In genomic region chr7:17617857-17618651, GRCh38 we compare ENCODE assay signal across 19 cellular contexts.
DNase-seq lines count a peak whose midpoint lies in the region; ATAC-seq and TF ChIP-seq lines count a peak whose summit lies in the region.
"Had no signal": no experiment of that assay in that cellular context is flagged by ENCODE, and none has a peak within 500 bp of the region (broad histone marks: within the 10 kb centered on the region; RNA-seq: fewer than 3 reads in every experiment).

No MANE protein-coding gene starts in this region.

- WGBS in right lobe of liver (ENCODE audit: insufficient coverage, low coverage, low lambda C conversion rate, missing lambda C conversion rate), result 38% methylated on average over 11 of the region's 11 CpGs
- 42 to 62% (median 60%) methylated on average over 11 of the region's 11 CpGs for WGBS in stomach, 5 donors

- H3K9me3 Mint-ChIP-seq in GM23338 (no peaks in the 10 kb centered on the region; the same call in 2 of the 3 replicates), chondrocyte (ENCODE audit: low read depth) (no peaks in the 10 kb centered on the region)

- no peaks in the 10 kb centered on the region for H3K36me3 ChIP-seq in GM23338 (ENCODE audit: insufficient read depth)
- H3K36me3 ChIP-seq in right lobe of liver, result no peaks in the 10 kb centered on the region
- no peaks in the 10 kb centered on the region for H3K36me3 ChIP-seq in stomach
- H3K36me3 ChIP-seq: MG63, Peyer's patch had no signal

- H3K27me3 ChIP-seq in GM23338 (ENCODE audit: insufficient read depth) (no peaks in the 10 kb centered on the region), right lobe of liver (no peaks in the 10 kb centered on the region), stomach (no peaks in the 10 kb centered on the region)
- H3K27me3 ChIP-seq: MG63, Peyer's patch had no signal

- peak overlapping the region; percentile 34; the same call in 1 of the 2 replicates for H2AFZ ChIP-seq in GM23338

- H3K79me2 ChIP-seq in GM23338 (replicated peaks; ENCODE audit: insufficient read depth), result no peaks in the 10 kb centered on the region

- H3K36me3 Mint-ChIP-seq in GM23338 (ENCODE audit: low read depth), result no peaks in the 10 kb centered on the region
- H3K36me3 Mint-ChIP-seq in chondrocyte (ENCODE audit: low read depth), result no peaks in the 10 kb centered on the region

- no peaks in the 10 kb centered on the region; the same call in none of the 2 replicates for H3K9me2 ChIP-seq in GM23338 (ENCODE audit: insufficient read depth)

- H3K4me2 ChIP-seq in GM23338, result no peak overlapping the region
- H3K4me2 ChIP-seq: KMS-11 had no signal

- no peaks in the 10 kb centered on the region for H3K27me3 Mint-ChIP-seq in GM23338 (ENCODE audit: insufficient read depth, low read depth, poor library complexity)
- H3K27me3 Mint-ChIP-seq in chondrocyte (ENCODE audit: low read depth), result no peaks in the 10 kb centered on the region

- intact Hi-C loops in right lobe of liver (cut with DNase I), result no loop called here
- intact Hi-C loops in stomach (cut with DNase I; ENCODE audit: low total_unique reads), result no loop called here

- H3K27ac ChIP-seq in GM23338 (ENCODE audit: low read depth), result no peak overlapping the region
- peak overlapping the region; percentile 60 to 89 (median 86) for H3K27ac ChIP-seq in right lobe of liver
- H3K27ac ChIP-seq in stomach, result peak overlapping the region in 3 of 5 donors; percentile 3 to 56 (median 21)
- H3K27ac ChIP-seq: KMS-11, Peyer's patch had no signal

- no peaks in the 10 kb centered on the region for H3F3A ChIP-seq in GM23338 (replicated peaks; ENCODE audit: low read depth)

- no peak for TF ChIP-seq EP300 in stomach (IDR thresholded peaks at IDR 0.05)

- H3K4me1 Mint-ChIP-seq in GM23338 (peaks cover 6% of the 10 kb centered on the region; the same call in 1 of the 3 replicates), chondrocyte (ENCODE audit: low read depth) (peaks cover 8% of the 10 kb centered on the region)

- no peak for TF ChIP-seq CTCF in GM23338 (conservative IDR thresholded peaks at IDR 0.05; ENCODE audit: low read depth in 2 of 2)
- TF ChIP-seq CTCF in chondrocyte (IDR thresholded peaks at IDR 0.05), result no peak
- TF ChIP-seq CTCF in right lobe of liver (IDR thresholded peaks at IDR 0.05), result no peak
- no peak for TF ChIP-seq CTCF in stomach (IDR thresholded peaks at IDR 0.05)

- H4K20me1 ChIP-seq in GM23338 (replicated peaks; ENCODE audit: insufficient read depth), result no peaks in the 10 kb centered on the region

- no peak for DNase-seq in GM23338 (ENCODE audit: low spot score)
- no peak for DNase-seq in chondrocyte (ENCODE audit: low spot score)
- DNase-seq in right lobe of liver, result no peak
- no peak for DNase-seq in stomach
- DNase-seq in KBM-7, result no peak
- no peak for DNase-seq in DMS114 treated with DMSO at 0.1 percent for 48 hours (lab: John Stamatoyannopoulos, UW; ENCODE audit: unreplicated experiment)
- DNase-seq in mesenteric fat pad (ENCODE audit: low spot score), result no peak
- DNase-seq: AML-193, DMS79, GOT3, MG63, NCI-H1105, NCI-H187 treated with DMSO at 0.1 percent for 48 hours, NCI-H446, NCI-H748 treated with DMSO at 0.1 percent for 48 hours, Peyer's patch, Right ventricle myocardium superior had no signal

- in situ Hi-C loops in KBM-7 (cut with MboI; ENCODE audit: low pct_unique_long_range_greater_than_20kb, low sequenced_read_pairs), result no loop called here

- H3K4me3 ChIP-seq in GM23338 (no peak overlapping the region), right lobe of liver (peak overlapping the region; percentile 9 to 39 (median 30)), stomach (no peak overlapping the region)
- H3K4me3 ChIP-seq: GM12878, MG63 had no signal

- H3K4me3 Mint-ChIP-seq in GM23338, result no peak overlapping the region
- H3K4me3 Mint-ChIP-seq in chondrocyte (ENCODE audit: unreplicated experiment), result no peak overlapping the region

- no peak overlapping the region for H3K27ac Mint-ChIP-seq in GM23338
- peak overlapping the region; percentile 17 for H3K27ac Mint-ChIP-seq in chondrocyte (ENCODE audit: unreplicated experiment)

- no peak for ATAC-seq in GM23338
- peak; percentile 17 to 33 (median 26) for ATAC-seq in right lobe of liver
- ATAC-seq: GM12878 had no signal

- H3K4me1 ChIP-seq in GM23338 (ENCODE audit: insufficient read depth) (no peaks in the 10 kb centered on the region), right lobe of liver (peaks cover 0 to 22% (median 10%) of the 10 kb centered on the region in 4 donors), stomach (peaks cover 5 to 16% (median 7%) of the 10 kb centered on the region in 4 donors)
- H3K4me1 ChIP-seq: Peyer's patch had no signal

- TF ChIP-seq POLR2A in right lobe of liver (IDR thresholded peaks at IDR 0.05) (no peak), stomach (IDR thresholded peaks at IDR 0.05) (no peak)

- H3K9me3 ChIP-seq in right lobe of liver (no peaks in the 10 kb centered on the region), stomach (no peaks in the 10 kb centered on the region)
- H3K9me3 ChIP-seq: MG63, Peyer's patch had no signal

TF ChIP-seq in GM23338, 12 proteins besides CTCF, POLR2A, EP300 and RAD21 (continues in another document):
- TF ChIP-seq POLR2AphosphoS5 (IDR thresholded peaks at IDR 0.05; ENCODE audit: low read depth) (no peak), CREB1 (CRISPR knock-in tag; IDR thresholded peaks at IDR 0.05; ENCODE audit: low read depth) (no peak), ZNF114 (CRISPR knock-in tag; IDR thresholded peaks at IDR 0.05) (no peak), ZNF331 (CRISPR knock-in tag; IDR thresholded peaks at IDR 0.05; ENCODE audit: low read depth) (no peak), STAT1 (IDR thresholded peaks at IDR 0.05; ENCODE audit: unreplicated experiment) (no peak), JUNB (IDR thresholded peaks at IDR 0.05; ENCODE audit: unreplicated experiment) (no peak), ETS1 (IDR thresholded peaks at IDR 0.05) (no peak)
- TF ChIP-seq, protein P1, sequence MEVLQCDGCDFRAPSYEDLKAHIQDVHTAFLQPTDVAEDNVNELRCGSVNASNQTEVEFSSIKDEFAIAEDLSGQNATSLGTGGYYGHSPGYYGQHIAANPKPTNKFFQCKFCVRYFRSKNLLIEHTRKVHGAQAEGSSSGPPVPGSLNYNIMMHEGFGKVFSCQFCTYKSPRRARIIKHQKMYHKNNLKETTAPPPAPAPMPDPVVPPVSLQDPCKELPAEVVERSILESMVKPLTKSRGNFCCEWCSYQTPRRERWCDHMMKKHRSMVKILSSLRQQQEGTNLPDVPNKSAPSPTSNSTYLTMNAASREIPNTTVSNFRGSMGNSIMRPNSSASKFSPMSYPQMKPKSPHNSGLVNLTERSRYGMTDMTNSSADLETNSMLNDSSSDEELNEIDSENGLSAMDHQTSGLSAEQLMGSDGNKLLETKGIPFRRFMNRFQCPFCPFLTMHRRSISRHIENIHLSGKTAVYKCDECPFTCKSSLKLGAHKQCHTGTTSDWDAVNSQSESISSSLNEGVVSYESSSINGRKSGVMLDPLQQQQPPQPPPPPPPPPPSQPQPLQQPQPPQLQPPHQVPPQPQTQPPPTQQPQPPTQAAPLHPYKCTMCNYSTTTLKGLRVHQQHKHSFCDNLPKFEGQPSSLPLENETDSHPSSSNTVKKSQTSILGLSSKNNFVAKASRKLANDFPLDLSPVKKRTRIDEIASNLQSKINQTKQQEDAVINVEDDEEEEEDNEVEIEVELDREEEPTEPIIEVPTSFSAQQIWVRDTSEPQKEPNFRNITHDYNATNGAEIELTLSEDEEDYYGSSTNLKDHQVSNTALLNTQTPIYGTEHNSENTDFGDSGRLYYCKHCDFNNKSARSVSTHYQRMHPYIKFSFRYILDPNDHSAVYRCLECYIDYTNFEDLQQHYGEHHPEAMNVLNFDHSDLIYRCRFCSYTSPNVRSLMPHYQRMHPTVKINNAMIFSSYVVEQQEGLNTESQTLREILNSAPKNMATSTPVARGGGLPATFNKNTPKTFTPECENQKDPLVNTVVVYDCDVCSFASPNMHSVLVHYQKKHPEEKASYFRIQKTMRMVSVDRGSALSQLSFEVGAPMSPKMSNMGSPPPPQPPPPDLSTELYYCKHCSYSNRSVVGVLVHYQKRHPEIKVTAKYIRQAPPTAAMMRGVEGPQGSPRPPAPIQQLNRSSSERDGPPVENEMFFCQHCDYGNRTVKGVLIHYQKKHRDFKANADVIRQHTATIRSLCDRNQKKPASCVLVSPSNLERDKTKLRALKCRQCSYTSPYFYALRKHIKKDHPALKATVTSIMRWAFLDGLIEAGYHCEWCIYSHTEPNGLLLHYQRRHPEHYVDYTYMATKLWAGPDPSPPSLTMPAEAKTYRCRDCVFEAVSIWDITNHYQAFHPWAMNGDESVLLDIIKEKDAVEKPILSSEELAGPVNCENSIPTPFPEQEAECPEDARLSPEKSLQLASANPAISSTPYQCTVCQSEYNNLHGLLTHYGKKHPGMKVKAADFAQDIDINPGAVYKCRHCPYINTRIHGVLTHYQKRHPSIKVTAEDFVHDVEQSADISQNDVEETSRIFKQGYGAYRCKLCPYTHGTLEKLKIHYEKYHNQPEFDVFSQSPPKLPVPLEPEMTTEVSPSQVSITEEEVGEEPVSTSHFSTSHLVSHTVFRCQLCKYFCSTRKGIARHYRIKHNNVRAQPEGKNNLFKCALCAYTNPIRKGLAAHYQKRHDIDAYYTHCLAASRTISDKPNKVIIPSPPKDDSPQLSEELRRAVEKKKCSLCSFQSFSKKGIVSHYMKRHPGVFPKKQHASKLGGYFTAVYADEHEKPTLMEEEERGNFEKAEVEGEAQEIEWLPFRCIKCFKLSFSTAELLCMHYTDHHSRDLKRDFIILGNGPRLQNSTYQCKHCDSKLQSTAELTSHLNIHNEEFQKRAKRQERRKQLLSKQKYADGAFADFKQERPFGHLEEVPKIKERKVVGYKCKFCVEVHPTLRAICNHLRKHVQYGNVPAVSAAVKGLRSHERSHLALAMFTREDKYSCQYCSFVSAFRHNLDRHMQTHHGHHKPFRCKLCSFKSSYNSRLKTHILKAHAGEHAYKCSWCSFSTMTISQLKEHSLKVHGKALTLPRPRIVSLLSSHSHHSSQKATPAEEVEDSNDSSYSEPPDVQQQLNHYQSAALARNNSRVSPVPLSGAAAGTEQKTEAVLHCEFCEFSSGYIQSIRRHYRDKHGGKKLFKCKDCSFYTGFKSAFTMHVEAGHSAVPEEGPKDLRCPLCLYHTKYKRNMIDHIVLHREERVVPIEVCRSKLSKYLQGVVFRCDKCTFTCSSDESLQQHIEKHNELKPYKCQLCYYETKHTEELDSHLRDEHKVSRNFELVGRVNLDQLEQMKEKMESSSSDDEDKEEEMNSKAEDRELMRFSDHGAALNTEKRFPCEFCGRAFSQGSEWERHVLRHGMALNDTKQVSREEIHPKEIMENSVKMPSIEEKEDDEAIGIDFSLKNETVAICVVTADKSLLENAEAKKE (CRISPR knock-in tag; IDR thresholded peaks at IDR 0.05), result no peak

Comparison
In these comparisons a context has a peak if more than half of its experiments do, and no peak if none do; other contexts are left out.
1. H3K4me3 ChIP-seq: peak in right lobe of liver (3 of 3); none in GM23338 (single experiment) and stomach (0 of 4).